1 cellular context compared by ENCODE assay signal in genomic region chr12:23950775-23951391, GRCh38.
TF ChIP-seq lines count a peak whose summit lies in the region.

No MANE protein-coding gene starts in this region.

TF ChIP-seq in HEK293, 187 proteins besides CTCF, POLR2A, EP300 and RAD21 (continued from another document):
- TF ChIP-seq, protein P1, sequence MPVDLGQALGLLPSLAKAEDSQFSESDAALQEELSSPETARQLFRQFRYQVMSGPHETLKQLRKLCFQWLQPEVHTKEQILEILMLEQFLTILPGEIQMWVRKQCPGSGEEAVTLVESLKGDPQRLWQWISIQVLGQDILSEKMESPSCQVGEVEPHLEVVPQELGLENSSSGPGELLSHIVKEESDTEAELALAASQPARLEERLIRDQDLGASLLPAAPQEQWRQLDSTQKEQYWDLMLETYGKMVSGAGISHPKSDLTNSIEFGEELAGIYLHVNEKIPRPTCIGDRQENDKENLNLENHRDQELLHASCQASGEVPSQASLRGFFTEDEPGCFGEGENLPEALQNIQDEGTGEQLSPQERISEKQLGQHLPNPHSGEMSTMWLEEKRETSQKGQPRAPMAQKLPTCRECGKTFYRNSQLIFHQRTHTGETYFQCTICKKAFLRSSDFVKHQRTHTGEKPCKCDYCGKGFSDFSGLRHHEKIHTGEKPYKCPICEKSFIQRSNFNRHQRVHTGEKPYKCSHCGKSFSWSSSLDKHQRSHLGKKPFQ (tag by site-specific recombination; IDR thresholded peaks at IDR 0.05): peak; percentile 62; the same call in 1 of the 2 replicates
- TF ChIP-seq, protein P2, sequence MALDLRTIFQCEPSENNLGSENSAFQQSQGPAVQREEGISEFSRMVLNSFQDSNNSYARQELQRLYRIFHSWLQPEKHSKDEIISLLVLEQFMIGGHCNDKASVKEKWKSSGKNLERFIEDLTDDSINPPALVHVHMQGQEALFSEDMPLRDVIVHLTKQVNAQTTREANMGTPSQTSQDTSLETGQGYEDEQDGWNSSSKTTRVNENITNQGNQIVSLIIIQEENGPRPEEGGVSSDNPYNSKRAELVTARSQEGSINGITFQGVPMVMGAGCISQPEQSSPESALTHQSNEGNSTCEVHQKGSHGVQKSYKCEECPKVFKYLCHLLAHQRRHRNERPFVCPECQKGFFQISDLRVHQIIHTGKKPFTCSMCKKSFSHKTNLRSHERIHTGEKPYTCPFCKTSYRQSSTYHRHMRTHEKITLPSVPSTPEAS (tag by site-specific recombination; IDR thresholded peaks at IDR 0.05): peak; percentile 94
- peak; percentile 67; the same call in 1 of the 2 replicates for TF ChIP-seq ZEB2 (tag by site-specific recombination; IDR thresholded peaks at IDR 0.05)
- no peak for TF ChIP-seq ZBTB7A (tag by site-specific recombination; IDR thresholded peaks at IDR 0.05; ENCODE audit: low read depth)
- TF ChIP-seq, protein P3, sequence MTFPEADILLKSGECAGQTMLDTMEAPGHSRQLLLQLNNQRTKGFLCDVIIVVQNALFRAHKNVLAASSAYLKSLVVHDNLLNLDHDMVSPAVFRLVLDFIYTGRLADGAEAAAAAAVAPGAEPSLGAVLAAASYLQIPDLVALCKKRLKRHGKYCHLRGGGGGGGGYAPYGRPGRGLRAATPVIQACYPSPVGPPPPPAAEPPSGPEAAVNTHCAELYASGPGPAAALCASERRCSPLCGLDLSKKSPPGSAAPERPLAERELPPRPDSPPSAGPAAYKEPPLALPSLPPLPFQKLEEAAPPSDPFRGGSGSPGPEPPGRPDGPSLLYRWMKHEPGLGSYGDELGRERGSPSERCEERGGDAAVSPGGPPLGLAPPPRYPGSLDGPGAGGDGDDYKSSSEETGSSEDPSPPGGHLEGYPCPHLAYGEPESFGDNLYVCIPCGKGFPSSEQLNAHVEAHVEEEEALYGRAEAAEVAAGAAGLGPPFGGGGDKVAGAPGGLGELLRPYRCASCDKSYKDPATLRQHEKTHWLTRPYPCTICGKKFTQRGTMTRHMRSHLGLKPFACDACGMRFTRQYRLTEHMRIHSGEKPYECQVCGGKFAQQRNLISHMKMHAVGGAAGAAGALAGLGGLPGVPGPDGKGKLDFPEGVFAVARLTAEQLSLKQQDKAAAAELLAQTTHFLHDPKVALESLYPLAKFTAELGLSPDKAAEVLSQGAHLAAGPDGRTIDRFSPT (tag by site-specific recombination; IDR thresholded peaks at IDR 0.05): no peak
- TF ChIP-seq MYNN (tag by site-specific recombination; IDR thresholded peaks at IDR 0.05; ENCODE audit: borderline replicate concordance): no peak
- TF ChIP-seq FEZF1 (tag by site-specific recombination; IDR thresholded peaks at IDR 0.05): peak; percentile 22; the same call in 1 of the 2 replicates
